In the genomic region with DNA sequence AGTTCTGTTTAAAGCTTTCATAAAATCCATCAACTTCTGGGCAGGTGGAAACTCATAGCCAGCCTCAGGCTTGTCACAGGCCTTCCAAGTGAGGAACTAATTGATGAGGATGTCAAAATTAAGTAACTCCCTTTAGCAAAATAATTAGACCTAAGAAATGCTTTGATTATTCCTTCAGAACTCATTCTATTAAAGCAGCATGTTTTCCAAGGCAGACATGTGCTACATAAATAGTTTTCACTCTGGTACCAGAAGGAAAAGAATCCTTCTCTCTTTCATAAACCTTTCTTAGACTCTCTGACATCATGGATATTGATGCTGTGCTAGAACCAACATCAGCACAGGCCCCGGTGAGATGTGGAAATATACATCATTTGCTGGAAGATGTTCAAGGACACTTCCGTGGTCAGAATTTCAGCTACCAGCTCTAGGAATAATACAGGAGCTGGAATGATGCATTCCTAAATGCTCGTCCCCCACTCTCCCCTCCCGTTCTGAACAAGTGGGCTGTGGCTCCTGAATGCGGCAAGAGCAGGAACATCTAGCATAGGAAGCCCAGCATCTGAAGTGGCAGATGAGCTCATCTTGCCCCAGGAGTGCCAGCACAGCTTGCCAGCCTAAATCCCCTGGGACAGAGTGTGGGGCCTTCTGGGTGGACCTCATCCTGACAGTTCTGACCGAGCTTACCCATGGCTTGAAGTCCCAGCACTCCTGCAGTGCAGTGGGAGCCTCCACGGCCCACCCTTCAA, we compare ENCODE assay signal across 8 cellular contexts.
A peak's percentile ranks its signal among the peaks of the same experiment; 100 is the strongest.
DNase-seq lines count a peak whose midpoint lies in the region; ATAC-seq and TF ChIP-seq lines count a peak whose summit lies in the region.

No MANE protein-coding gene starts in this region.

- TF ChIP-seq CTCF in adrenal gland (IDR thresholded peaks at IDR 0.05) (no peak), suprapubic skin (IDR thresholded peaks at IDR 0.05) (no peak), GM20000 (IDR thresholded peaks at IDR 0.05; ENCODE audit: extremely low read depth, missing control alignments) (no peak), GM10248 (IDR thresholded peaks at IDR 0.05; ENCODE audit: control extremely low read depth, extremely low read depth, low read depth, missing control alignments) (no peak)

- peaks cover 21 to 43% of the 10 kb centered on the region in 2 donors for H3K4me1 ChIP-seq in adrenal gland (replicated peaks in 1 of 2)
- peaks cover 72% of the 10 kb centered on the region for H3K4me1 ChIP-seq in suprapubic skin

- DNase-seq in adrenal gland (peak in 4 of 7 donors; percentile 31 to 52 (median 42)), inferior parietal cortex (ENCODE audit: extremely low spot score) (peak; percentile 20), suprapubic skin (ENCODE audit: low spot score in 2 of 2) (peak in 1 of 2 donors; percentile 71), GM20000 (ENCODE audit: low spot score) (no peak), GM10248 (ENCODE audit: extremely low spot score) (no peak), NCI-H1048 (lab: John Stamatoyannopoulos, UW) (no peak)

- no peaks in the 10 kb centered on the region for H3K36me3 ChIP-seq in adrenal gland (replicated peaks in 1 of 2)
- peaks cover 3% of the 10 kb centered on the region for H3K36me3 ChIP-seq in suprapubic skin

- intact Hi-C loops in adrenal gland (cut with DNase I), result no loop called here

- no peak for TF ChIP-seq EP300 in suprapubic skin (IDR thresholded peaks at IDR 0.05)

- H3K27me3 ChIP-seq in adrenal gland (no peaks in the 10 kb centered on the region), suprapubic skin (no peaks in the 10 kb centered on the region)

- H3K9me3 ChIP-seq in adrenal gland (replicated peaks in 1 of 3) (no peaks in the 10 kb centered on the region), suprapubic skin (no peaks in the 10 kb centered on the region)

- no peak overlapping the region for H3K4me3 ChIP-seq in adrenal gland
- no peak overlapping the region for H3K4me3 ChIP-seq in suprapubic skin

- TF ChIP-seq POLR2A in adrenal gland (IDR thresholded peaks at IDR 0.05) (no peak), suprapubic skin (IDR thresholded peaks at IDR 0.05) (no peak)

- CTCF ChIA-PET in GM10248 (lab: Yijun Ruan, JAX), result interaction anchor here (0.8 to 11.3 kb wide), 11 partner anchors 8 to 233 kb away, joined by 3 to 117 read pairs (median 4); a partner anchor contains a TSS

- POLR2A ChIA-PET in GM10248 (lab: Yijun Ruan, JAX), result no interaction called here

- WGBS in adrenal gland, 4 donors, result 36 to 43% (median 39%) methylated on average over 7 of the region's 7 CpGs
- WGBS in suprapubic skin, result 17% methylated on average over 3 of the region's 7 CpGs

- H3K27ac ChIP-seq in adrenal gland (peak overlapping the region; percentile 32 to 88 (median 80)), suprapubic skin (peak overlapping the region; percentile 86)

- ATAC-seq in HG03064 (IDR thresholded peaks at IDR 0.05; ENCODE audit: low read depth, unreplicated experiment), result peak; percentile 8
- ATAC-seq in GM18861 (IDR thresholded peaks at IDR 0.05; ENCODE audit: unreplicated experiment), result no peak

Comparison
In these comparisons a context has a peak if more than half of its experiments do, and no peak if none do; other contexts are left out.
1. DNase-seq: peak in adrenal gland (4 of 7) and inferior parietal cortex (single experiment); none in GM20000 (single experiment), GM10248 (single experiment) and NCI-H1048 (single experiment).